Comparison of ENCODE assay signal across 8 cellular contexts in genomic region chr7:129501760-129502707, GRCh38. TPM values are rescaled to one million over a fixed set of nuclear protein-coding genes. Genes with fewer than 3 reads are reported as not detected.
DNase-seq lines count a peak whose midpoint lies in the region; TF ChIP-seq lines count a peak whose summit lies in the region.

Gene SMKR1, plus strand, starts transcription at chr7:129502531. Its CDS starts 294 bp downstream, at chr7:129502825.

- H3K4me1 Mint-ChIP-seq in neural crest cell = peaks cover 6% of the 10 kb centered on the region

- H3K36me3 ChIP-seq in OCI-LY3 (replicated peaks; ENCODE audit: low read depth, low read length) (no peaks in the 10 kb centered on the region), stomach (no peaks in the 10 kb centered on the region)

- H3K27ac ChIP-seq in OCI-LY3 (ENCODE audit: low read length) (no peak within 1 kb of the TSS), stomach (peak within 1 kb of the TSS in 2 of 5 donors; percentile 2 to 55)

- H3K36me3 Mint-ChIP-seq in neural crest cell (ENCODE audit: low read depth) = no peaks in the 10 kb centered on the region

- DNase-seq in Caki2 (ENCODE audit: low read depth) (peak; percentile 72), GM20000 (ENCODE audit: low spot score) (peak; percentile 96), HT1080 (ENCODE audit: low read depth) (peak; percentile 55), fibroblast of peridontal ligament (ENCODE audit: extremely low read depth) (peak; percentile 50), neural crest cell (ENCODE audit: low read depth, low spot score) (peak; percentile 56), stomach (peak; percentile 88)
- DNase-seq in activated T-cell treated with anti-CD3 and anti-CD28 coated beads, Interleukin-2, amount 50 U/mL, for 48 hours = peak; percentile 87 to 90

- WGBS in stomach, 5 donors = 5 to 16% (median 7%) methylated on average over 37 to 89 of the region's 89 CpGs

- H3K4me3 ChIP-seq in OCI-LY3 (ENCODE audit: low read length) (peak within 1 kb of the TSS; percentile 82), stomach (peak within 1 kb of the TSS; percentile 57 to 72 (median 62))

- TF ChIP-seq EP300 in stomach (IDR thresholded peaks at IDR 0.05) = no peak

- H4K20me1 ChIP-seq in OCI-LY3 (ENCODE audit: insufficient read depth, low read length) = no peaks in the 10 kb centered on the region

- peaks cover 12% of the 10 kb centered on the region for H3K4me1 ChIP-seq in OCI-LY3 (ENCODE audit: low read length)
- peaks cover 13 to 18% (median 14%) of the 10 kb centered on the region in 4 donors for H3K4me1 ChIP-seq in stomach

- H3K4me2 ChIP-seq in OCI-LY3 (ENCODE audit: low read length) = peak within 1 kb of the TSS; percentile 92

- 0 out of 2 replicates have a peak, but pooled peaks cover 3% of the 10 kb centered on the region for H3K27me3 ChIP-seq in OCI-LY3 (ENCODE audit: low read depth, low read length)
- peaks cover 0 to 17% (median 0%) of the 10 kb centered on the region in 3 donors for H3K27me3 ChIP-seq in stomach

- in situ Hi-C loops in Caki2 (cut with HindIII; ENCODE audit: low pct_unique_long_range_greater_than_20kb, low sequenced_read_pairs) = no loop called here

- peak within 1 kb of the TSS; percentile 88 for H3K4me3 Mint-ChIP-seq in neural crest cell

- TF ChIP-seq POLR2A in stomach (IDR thresholded peaks at IDR 0.05) = no peak

- H3K27ac Mint-ChIP-seq in neural crest cell (ENCODE audit: unreplicated experiment) = no peak within 1 kb of the TSS

- peak within 1 kb of the TSS; percentile 57 for H3K9ac ChIP-seq in OCI-LY3 (ENCODE audit: low read length)

- H3K27me3 Mint-ChIP-seq in neural crest cell (ENCODE audit: low read depth) = peaks cover 15% of the 10 kb centered on the region

- intact Hi-C loops in stomach (cut with DNase I; ENCODE audit: low total_unique reads) = no loop called here

- H3K9me3 Mint-ChIP-seq in neural crest cell = no peaks in the 10 kb centered on the region

- TF ChIP-seq CTCF in GM20000 (IDR thresholded peaks at IDR 0.05; ENCODE audit: extremely low read depth, missing control alignments) (no peak), OCI-LY3 (IDR thresholded peaks at IDR 0.05; ENCODE audit: low read depth, low read length) (no peak), neural crest cell (conservative IDR thresholded peaks at IDR 0.05) (no peak), stomach (IDR thresholded peaks at IDR 0.05) (no peak)

- no peaks in the 10 kb centered on the region for H3K79me2 ChIP-seq in OCI-LY3 (ENCODE audit: low read length)

- no peaks in the 10 kb centered on the region for H3K9me3 ChIP-seq in OCI-LY3 (ENCODE audit: insufficient read depth, low read length)
- no peaks in the 10 kb centered on the region for H3K9me3 ChIP-seq in stomach

- peak within 1 kb of the TSS; percentile 52 for H2AFZ ChIP-seq in OCI-LY3 (ENCODE audit: low read depth, low read length)

RNA-seq across cellular contexts. Expression of gene SMKR1, which starts in this region (rescaled TPM):
- total RNA-seq in Caki2 (2014; rRNA removed; shearing (Covaris generic); ENCODE audit: low replicate concordance) = 0.34 TPM in 1 of 2 replicates, not detected in the other
- 0.40 TPM in 2 replicates for total RNA-seq in HT1080 (2014; rRNA removed; shearing (Covaris generic))
- polyA plus RNA-seq in HT1080 (2015; cell fraction: cytosol; rRNA removed) = 0.81 and 1.6 TPM in 2 replicates
- 0.35 and 0.67 TPM in 2 replicates for polyA plus RNA-seq in HT1080 (2015; cell fraction: nucleus; rRNA removed)
- 2.5 and 5.3 TPM in 2 replicates for total RNA-seq in neural crest cell
- total RNA-seq in stomach = not detected
- under 1 TPM in 2 of 3 donors, not detected in 1; 0.70 to 0.76 TPM for polyA plus RNA-seq in stomach

Comparison
In these comparisons a context has a peak if more than half of its experiments do, and no peak if none do; other contexts are left out.
1. Peak in DNase-seq in Caki2; RNA of the gene not detected or under 1 TPM.
2. Peak in DNase-seq and H3K4me3 ChIP-seq in stomach; RNA of the gene not detected or under 1 TPM.